ENCODE assay signal across 14 cellular contexts in the genomic region with DNA sequence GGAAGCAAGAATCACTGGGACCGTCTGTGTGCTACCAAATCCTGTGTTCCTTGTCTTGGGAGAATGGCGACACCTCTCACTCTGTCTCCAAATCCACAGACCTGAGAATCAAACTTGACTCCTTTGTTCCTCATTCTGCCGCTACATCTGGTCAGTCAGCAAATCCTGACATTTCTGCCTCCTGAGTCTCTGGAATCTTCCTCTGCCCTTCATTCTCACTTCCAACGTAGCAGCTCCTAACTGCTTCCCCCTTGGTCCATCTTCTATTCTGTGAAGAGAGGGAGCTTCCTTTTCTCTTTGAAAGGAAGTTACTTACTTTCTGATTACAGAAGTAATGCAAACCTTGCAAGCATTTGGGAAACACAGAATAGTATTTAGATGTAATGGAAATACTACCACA. TPM values are rescaled to one million over a fixed set of nuclear protein-coding genes. Genes with fewer than 3 reads are reported as not detected.
DNase-seq lines count a peak whose midpoint lies in the region; ATAC-seq and TF ChIP-seq lines count a peak whose summit lies in the region.
"Had no signal": no experiment of that assay in that cellular context is flagged by ENCODE, and none has a peak within 500 bp of the region (broad histone marks: within the 10 kb centered on the region; RNA-seq: fewer than 3 reads in every experiment).

No MANE protein-coding gene starts in this region.

- H3K27me3 ChIP-seq in smooth muscle cell (ENCODE audit: low read depth) (no peaks in the 10 kb centered on the region), GM23338 (ENCODE audit: insufficient read depth) (no peaks in the 10 kb centered on the region)

- H3K4me1 ChIP-seq in smooth muscle cell (ENCODE audit: low read depth) (no peaks in the 10 kb centered on the region), GM23338 (ENCODE audit: insufficient read depth) (no peaks in the 10 kb centered on the region; the same call in 1 of the 2 replicates)
- H3K4me1 ChIP-seq: HAP-1 had no signal

- no peak overlapping the region for H2AFZ ChIP-seq in smooth muscle cell (ENCODE audit: low read depth)
- no peak overlapping the region for H2AFZ ChIP-seq in GM23338

- no peaks in the 10 kb centered on the region for H3K27me3 Mint-ChIP-seq in effector memory CD8-positive, alpha-beta T cell
- H3K27me3 Mint-ChIP-seq in GM23338 (ENCODE audit: insufficient read depth, low read depth, poor library complexity), result peaks cover 2% of the 10 kb centered on the region

- no peaks in the 10 kb centered on the region for H3K79me2 ChIP-seq in smooth muscle cell (ENCODE audit: low read depth)
- no peaks in the 10 kb centered on the region for H3K79me2 ChIP-seq in GM23338 (replicated peaks; ENCODE audit: insufficient read depth)

- peaks cover 61% of the 10 kb centered on the region for H3K36me3 Mint-ChIP-seq in effector memory CD8-positive, alpha-beta T cell (ENCODE audit: insufficient read depth)
- H3K36me3 Mint-ChIP-seq in GM23338 (ENCODE audit: low read depth), result no peaks in the 10 kb centered on the region

- peak overlapping the region; percentile 97 for H3K27ac Mint-ChIP-seq in effector memory CD8-positive, alpha-beta T cell
- no peak overlapping the region; the same call in 1 of the 2 replicates for H3K27ac Mint-ChIP-seq in GM23338

- H3K9ac ChIP-seq in smooth muscle cell (ENCODE audit: low read depth), result no peak overlapping the region

- H3F3A ChIP-seq in smooth muscle cell (ENCODE audit: low read depth) (no peaks in the 10 kb centered on the region), GM23338 (replicated peaks; ENCODE audit: low read depth) (no peaks in the 10 kb centered on the region)

- no peaks in the 10 kb centered on the region for H3K9me3 ChIP-seq in smooth muscle cell (replicated peaks; ENCODE audit: low read depth)
- H3K9me3 ChIP-seq: HAP-1 had no signal

- DNase-seq in NOMO-1 treated with DMSO at 0.1 percent for 48 hours (lab: John Stamatoyannopoulos, UW; ENCODE audit: unreplicated experiment) (peak; percentile 14), NOMO-1 treated with dmso at 0.1 percent for 144 hours (lab: John Stamatoyannopoulos, UW; ENCODE audit: unreplicated experiment) (no peak), Kasumi-1 (lab: John Stamatoyannopoulos, UW) (peak; percentile 13 to 34), smooth muscle cell (lab: John Stamatoyannopoulos, UW; ENCODE audit: unreplicated experiment) (no peak), activated gamma-delta T cell (lab: John Stamatoyannopoulos, UW) (no peak), GM23338 (ENCODE audit: low spot score) (no peak), SHP77 (lab: John Stamatoyannopoulos, UW) (no peak)
- no peak for DNase-seq in effector memory CD8-positive, alpha-beta T cell
- DNase-seq: 8988T, aorta, COR-L47, NCI-H226 had no signal

- H3K4me3 ChIP-seq in smooth muscle cell (no peak overlapping the region), GM23338 (no peak overlapping the region)
- H3K4me3 ChIP-seq: HAP-1 had no signal

- H3K4me1 Mint-ChIP-seq in effector memory CD8-positive, alpha-beta T cell (ENCODE audit: low read depth in 2 of 2), result peaks cover 34 to 46% of the 10 kb centered on the region in 2 donors
- H3K4me1 Mint-ChIP-seq in GM23338, result peaks cover 12% of the 10 kb centered on the region

- H3K9me3 Mint-ChIP-seq in effector memory CD8-positive, alpha-beta T cell, result no peaks in the 10 kb centered on the region
- no peaks in the 10 kb centered on the region for H3K9me3 Mint-ChIP-seq in GM23338

- H3K9me2 ChIP-seq in GM23338 (ENCODE audit: insufficient read depth), result no peaks in the 10 kb centered on the region

- no peak for TF ChIP-seq CTCF in smooth muscle cell (IDR thresholded peaks at IDR 0.05; ENCODE audit: borderline replicate concordance, insufficient read depth, poor library complexity, severe bottlenecking)
- no peak for TF ChIP-seq CTCF in GM23338 (conservative IDR thresholded peaks at IDR 0.05; ENCODE audit: low read depth in 2 of 2)

- H3K4me2 ChIP-seq in smooth muscle cell (no peak overlapping the region), GM23338 (no peak overlapping the region)

- WGBS in smooth muscle cell (ENCODE audit: low lambda C conversion rate), result 94% methylated on average over 4 of the region's 4 CpGs

- H3K27ac ChIP-seq in smooth muscle cell (ENCODE audit: low read depth) (peak overlapping the region; percentile 74), GM23338 (ENCODE audit: low read depth) (no peak overlapping the region)
- H3K27ac ChIP-seq: epithelial cell of prostate had no signal

- H4K20me1 ChIP-seq in smooth muscle cell (ENCODE audit: low read depth), result no peaks in the 10 kb centered on the region
- H4K20me1 ChIP-seq in GM23338 (replicated peaks; ENCODE audit: insufficient read depth), result no peaks in the 10 kb centered on the region

- ATAC-seq in effector memory CD8-positive, alpha-beta T cell (replicated peaks), result no peak
- no peak for ATAC-seq in GM23338

- peak overlapping the region; percentile 62 to 79 for H3K4me3 Mint-ChIP-seq in effector memory CD8-positive, alpha-beta T cell
- no peak overlapping the region for H3K4me3 Mint-ChIP-seq in GM23338

- H3K36me3 ChIP-seq in smooth muscle cell (ENCODE audit: low read depth) (no peaks in the 10 kb centered on the region), GM23338 (ENCODE audit: insufficient read depth) (no peaks in the 10 kb centered on the region)
- H3K36me3 ChIP-seq: HAP-1 had no signal

TF ChIP-seq in GM23338, 12 proteins besides CTCF, POLR2A, EP300 and RAD21 (continues in another document):
- TF ChIP-seq, protein P1, sequence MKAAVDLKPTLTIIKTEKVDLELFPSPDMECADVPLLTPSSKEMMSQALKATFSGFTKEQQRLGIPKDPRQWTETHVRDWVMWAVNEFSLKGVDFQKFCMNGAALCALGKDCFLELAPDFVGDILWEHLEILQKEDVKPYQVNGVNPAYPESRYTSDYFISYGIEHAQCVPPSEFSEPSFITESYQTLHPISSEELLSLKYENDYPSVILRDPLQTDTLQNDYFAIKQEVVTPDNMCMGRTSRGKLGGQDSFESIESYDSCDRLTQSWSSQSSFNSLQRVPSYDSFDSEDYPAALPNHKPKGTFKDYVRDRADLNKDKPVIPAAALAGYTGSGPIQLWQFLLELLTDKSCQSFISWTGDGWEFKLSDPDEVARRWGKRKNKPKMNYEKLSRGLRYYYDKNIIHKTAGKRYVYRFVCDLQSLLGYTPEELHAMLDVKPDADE (IDR thresholded peaks at IDR 0.05), result no peak

RNA-seq across cellular contexts. Expression of a gene that starts 37.7 kb away (rescaled TPM):
- total RNA-seq in smooth muscle cell, result 0.13 and 1.3 TPM in 2 replicates
- 1.2 and 1.3 TPM in 2 replicates for polyA plus RNA-seq in smooth muscle cell
- total RNA-seq in GM23338 (2014; rRNA removed; shearing (Covaris generic)), result 0.07 TPM in 1 of 2 replicates, not detected in the other
- not detected in 2 replicates for polyA plus RNA-seq in GM23338 (2016; fragmentation: Nextera tagmentation; extraction: Ambion mirVana)

RNA-seq across cellular contexts. Expression of a gene that starts 43.0 kb away (rescaled TPM):
- total RNA-seq in smooth muscle cell, result 127 and 129 TPM in 2 replicates
- 225 and 286 TPM in 2 replicates for polyA plus RNA-seq in smooth muscle cell
- total RNA-seq in GM23338 (2014; rRNA removed; shearing (Covaris generic)), result 60.9 and 71.6 TPM in 2 replicates
- polyA plus RNA-seq in GM23338 (2016; fragmentation: Nextera tagmentation; extraction: Ambion mirVana), result 235 and 241 TPM in 2 replicates

Comparison
In these comparisons a context has a peak if more than half of its experiments do, and no peak if none do; other contexts are left out.
1. DNase-seq: peak in NOMO-1 treated with DMSO at 0.1 percent for 48 hours (single experiment) and Kasumi-1 (2 of 2); none in NOMO-1 treated with dmso at 0.1 percent for 144 hours (single experiment), effector memory CD8-positive, alpha-beta T cell (0 of 3), smooth muscle cell (single experiment), activated gamma-delta T cell (single experiment), GM23338 (single experiment) and SHP77 (0 of 2).